19 cellular contexts compared by ENCODE assay signal in the genomic region with DNA sequence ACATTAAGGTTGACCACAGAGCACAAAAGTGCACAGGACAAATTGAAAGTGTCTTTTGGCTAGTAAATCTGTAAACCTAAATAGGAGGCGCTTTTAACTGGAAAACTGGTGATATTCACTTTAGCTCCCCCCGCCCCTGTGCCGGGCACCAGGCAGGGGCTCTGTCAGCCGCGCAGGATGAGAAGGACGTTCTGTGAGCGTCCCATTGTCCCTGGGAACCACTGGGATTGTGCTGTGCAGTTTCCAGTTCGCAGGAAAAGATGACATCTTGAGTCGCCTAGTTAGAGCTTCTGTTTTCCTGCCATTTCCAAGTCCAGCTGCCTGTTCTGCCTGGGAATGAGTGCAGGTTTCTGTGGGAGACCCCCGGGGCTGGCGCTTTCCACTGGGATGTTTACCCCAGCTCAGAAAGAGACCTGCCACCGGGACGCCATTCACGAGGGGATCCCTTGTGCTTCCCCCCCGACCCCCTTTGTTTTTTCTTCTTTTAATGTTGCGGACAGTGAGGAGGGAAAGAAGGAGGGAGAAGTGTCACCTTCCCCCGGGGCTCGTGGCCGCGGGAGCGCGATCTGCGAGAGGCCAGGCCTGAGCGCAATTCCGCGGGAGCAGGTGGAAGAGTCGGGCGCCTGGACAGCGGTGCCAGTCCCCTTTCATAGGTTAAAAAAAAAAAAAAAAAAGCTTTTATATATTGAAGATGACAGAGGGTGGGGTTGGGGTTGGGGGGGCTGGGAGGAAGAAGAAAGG.
DNase-seq lines count a peak whose midpoint lies in the region; ATAC-seq lines count a peak whose summit lies in the region.
"Had no signal": no experiment of that assay in that cellular context is flagged by ENCODE, and none has a peak within 500 bp of the region (broad histone marks: within the 10 kb centered on the region; RNA-seq: fewer than 3 reads in every experiment).

No MANE protein-coding gene starts in this region.

- H3K4me3 ChIP-seq in HUES48 (ENCODE audit: low read depth, low read length): peak overlapping the region; percentile 63
- peak overlapping the region; percentile 68 for H3K4me3 ChIP-seq in iPS-20b (ENCODE audit: low read length)
- H3K4me3 ChIP-seq: tibial artery had no signal

- ATAC-seq in HG03280 (IDR thresholded peaks at IDR 0.05; ENCODE audit: unreplicated experiment): no peak
- ATAC-seq: activated CD4-positive, alpha-beta T cell treated with anti-CD3 and anti-CD28 coated beads for 36 hours; HCT116; T-helper 17 cell had no signal

- H3K36me3 ChIP-seq in HUES48 (ENCODE audit: control insufficient read depth, insufficient read depth, low read length): no peaks in the 10 kb centered on the region
- no peaks in the 10 kb centered on the region for H3K36me3 ChIP-seq in iPS-20b (ENCODE audit: insufficient read depth, low read depth, low read length)
- H3K36me3 ChIP-seq: esophagus squamous epithelium, tibial artery had no signal

- DNase-seq in astrocyte of the hippocampus (ENCODE audit: low read depth, low spot score): peak; percentile 6
- peak; percentile 5 for DNase-seq in pons (ENCODE audit: low spot score)
- no peak for DNase-seq in NCI-H2029 (lab: John Stamatoyannopoulos, UW)
- DNase-seq in NCI-H1417 (lab: John Stamatoyannopoulos, UW): no peak
- DNase-seq: activated CD4-positive, alpha-beta T cell treated with anti-CD3 and anti-CD28 coated beads for 36 hours; activated naive CD8-positive, alpha-beta T cell treated with anti-CD3 and anti-CD28 coated beads, Interleukin-2, amount 10 ng/mL, durations not matched to agents 7 days and 5 days; activated T-cell treated with anti-CD3 and anti-CD28 coated beads, Interleukin-2, amount 50 U/mL, for 24 hours; esophagus squamous epithelium; NCI-H2081; NCI-H82; stimulated activated CD4-positive, alpha-beta T cell treated with anti-CD3 and anti-CD28 coated beads, Interleukin-2, amount 100 ng/mL, for 48 hours; T-helper 17 cell; tibial artery had no signal

- H3K27ac ChIP-seq in HUES48 (ENCODE audit: low read depth, low read length) (no peak overlapping the region), iPS-20b (ENCODE audit: low read length) (no peak overlapping the region)
- H3K27ac ChIP-seq: C4-2B, esophagus squamous epithelium, RWPE1, tibial artery had no signal

- H3K9ac ChIP-seq in HUES48 (ENCODE audit: low read depth, low read length) (peak overlapping the region; percentile 1; the same call in 1 of the 2 replicates), iPS-20b (ENCODE audit: low read depth, low read length) (peak overlapping the region; percentile 14; the same call in 1 of the 2 replicates)

- H3K9me3 ChIP-seq in HUES48 (ENCODE audit: control insufficient read depth, insufficient read depth, low read length) (no peaks in the 10 kb centered on the region), iPS-20b (ENCODE audit: insufficient read depth, low read depth, low read length) (no peaks in the 10 kb centered on the region)
- H3K9me3 ChIP-seq: esophagus squamous epithelium, tibial artery had no signal

- H3K4me1 ChIP-seq in HUES48 (ENCODE audit: control insufficient read depth, insufficient read depth, low read length): no peaks in the 10 kb centered on the region
- no peaks in the 10 kb centered on the region for H3K4me1 ChIP-seq in iPS-20b (ENCODE audit: insufficient read depth, low read length)
- H3K4me1 ChIP-seq: esophagus squamous epithelium, tibial artery had no signal

- peaks cover 21% of the 10 kb centered on the region for H3K27me3 ChIP-seq in HUES48 (ENCODE audit: control insufficient read depth, insufficient read depth, low read length)
- H3K27me3 ChIP-seq in iPS-20b (ENCODE audit: insufficient read depth, low read length): peaks cover 39% of the 10 kb centered on the region

Comparison
In these comparisons a context has a peak if more than half of its experiments do, and no peak if none do; other contexts are left out.
1. DNase-seq: peak in astrocyte of the hippocampus (single experiment) and pons (single experiment); none in NCI-H2029 (single experiment) and NCI-H1417 (0 of 3).